ENCODE assay signal across 8 cellular contexts in the genomic region with DNA sequence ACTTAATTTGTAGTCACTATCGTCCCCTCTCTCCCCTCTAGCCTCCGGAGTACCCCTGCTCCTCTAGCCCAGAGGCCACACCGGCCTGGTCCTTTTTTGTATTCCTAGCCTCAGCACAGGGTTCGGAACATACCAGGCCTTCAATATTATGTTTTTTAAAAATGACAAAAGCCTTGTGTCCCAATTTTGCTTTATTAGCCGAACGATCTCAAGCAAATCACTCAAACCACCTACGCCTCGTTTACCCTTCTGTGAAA. TPM values are rescaled to one million over a fixed set of nuclear protein-coding genes. Genes with fewer than 3 reads are reported as not detected.
A peak's percentile ranks its signal among the peaks of the same experiment; 100 is the strongest.
DNase-seq lines count a peak whose midpoint lies in the region; ATAC-seq and TF ChIP-seq lines count a peak whose summit lies in the region.

No MANE protein-coding gene starts in this region.

- H3K9me2 ChIP-seq in HCT116 (ENCODE audit: insufficient read depth): no peaks in the 10 kb centered on the region

- H3K4me1 ChIP-seq in HCT116 (ENCODE audit: control insufficient read depth in 1 of 2, insufficient read depth in 2 of 2, low read length in 2 of 2) (peaks cover 14 to 18% of the 10 kb centered on the region in 2 experiments; a peak in 3 of 4 replicates), esophagus squamous epithelium (peaks cover 19 to 56% (median 23%) of the 10 kb centered on the region in 3 donors)

- H2AFZ ChIP-seq in HCT116 (ENCODE audit: low read depth, low read length, poor library complexity, severe bottlenecking): no peak overlapping the region

- ATAC-seq in HCT116: peak; percentile 23; the same call in 1 of the 2 replicates
- peak; percentile 22 for ATAC-seq in omental fat pad (ENCODE audit: low FRiP score)

- intact Hi-C loops in HCT116 (cut with micrococcal nuclease) (no loop called here), esophagus squamous epithelium (cut with DNase I) (no loop called here)

- BruUV-seq in HCT116 (replicated peaks; lab: Mats Ljungman, UMichigan): TSS peak; percentile 72

- H3K9ac ChIP-seq in HCT116 (ENCODE audit: low read length): peak overlapping the region; percentile 84

- peaks cover 11% of the 10 kb centered on the region; the same call in 1 of the 2 replicates for H4K20me1 ChIP-seq in HCT116 (ENCODE audit: insufficient read depth)

- H3K27ac ChIP-seq in HCT116 (ENCODE audit: low read depth, low read length) (peak overlapping the region; percentile 75), esophagus squamous epithelium (peak overlapping the region; percentile 91 to 98 (median 94))

- WGBS in esophagus squamous epithelium, 2 donors: 0 to 1% methylated on average over 8 of the region's 8 CpGs

- TF ChIP-seq CTCF in GM06990 (IDR thresholded peaks at IDR 0.05; ENCODE audit: insufficient read depth, low read length, poor library complexity, severe bottlenecking): no peak
- TF ChIP-seq CTCF in HCT116 (IDR thresholded peaks at IDR 0.05 in 2 of 3, conservative IDR thresholded peaks at IDR 0.05 in 1 of 3; ENCODE audit: borderline replicate concordance in 1 of 3, insufficient read depth in 1 of 3, low read depth in 2 of 3, low read length in 2 of 3): no peak
- TF ChIP-seq CTCF in esophagus squamous epithelium (IDR thresholded peaks at IDR 0.05): no peak
- TF ChIP-seq CTCF in omental fat pad (IDR thresholded peaks at IDR 0.05): no peak

- H3K9me3 ChIP-seq in HCT116 (ENCODE audit: control insufficient read depth in 1 of 2, insufficient read depth in 1 of 2, low read depth in 1 of 2, low read length in 2 of 2) (no peaks in the 10 kb centered on the region), esophagus squamous epithelium (no peaks in the 10 kb centered on the region)

- TF ChIP-seq RAD21 in HCT116 (IDR thresholded peaks at IDR 0.05; ENCODE audit: low read depth): no peak

- DNase-seq in GM06990 (ENCODE audit: extremely low read depth, insufficient read length) (no peak), HCT116 (ENCODE audit: low read depth, low spot score) (no peak), RPMI8226 (peak; percentile 2), esophagus squamous epithelium (lab: John Stamatoyannopoulos, UW) (no peak), omental fat pad (ENCODE audit: low spot score) (no peak), HUDEP-2 (lab: John Stamatoyannopoulos, UW; ENCODE audit: unreplicated experiment in 76 of 76) (no peak), T1000 (lab: John Stamatoyannopoulos, UW) (no peak), CD1c-positive myeloid dendritic cell (ENCODE audit: extremely low spot score) (no peak)

- CTCF ChIA-PET in HCT116 (lab: Charles Lee): interaction anchor here (1.7 kb wide), 1 partner anchor 334 kb away, joined by 5 read pairs; no protein-coding TSS in a partner anchor

- H3K36me3 ChIP-seq in GM06990 (ENCODE audit: control insufficient read depth, insufficient read depth, low read length) (peaks cover 8% of the 10 kb centered on the region), HCT116 (ENCODE audit: control insufficient read depth in 1 of 2, insufficient read depth in 2 of 2, low read length in 2 of 2) (peaks cover 18 to 20% of the 10 kb centered on the region in 2 experiments), esophagus squamous epithelium (peaks cover 4 to 20% (median 16%) of the 10 kb centered on the region in 3 donors)

- RAD21 ChIA-PET in HCT116 (lab: Charles Lee; ENCODE audit: low non-redundant PET in 1 of 2, low total read pairs in 2 of 2, uncharacterized antibody in 2 of 2, unreplicated experiment in 2 of 2): no interaction called here

- H3K27me3 ChIP-seq in GM06990 (replicated peaks; ENCODE audit: control insufficient read depth, insufficient read depth, low read length) (no peaks in the 10 kb centered on the region), HCT116 (ENCODE audit: insufficient read depth, low read length) (no peaks in the 10 kb centered on the region), esophagus squamous epithelium (no peaks in the 10 kb centered on the region)

- peak overlapping the region; percentile 98 for H3K4me3 ChIP-seq in GM06990 (replicated peaks; ENCODE audit: low read depth, low read length)
- peak overlapping the region; percentile 88 to 96 for H3K4me3 ChIP-seq in HCT116 (replicated peaks in 1 of 2; ENCODE audit: low read depth in 1 of 2, low read length in 2 of 2)
- peak overlapping the region; percentile 76 to 99 (median 86) for H3K4me3 ChIP-seq in esophagus squamous epithelium

- H3K4me2 ChIP-seq in HCT116 (ENCODE audit: low read length): peak overlapping the region; percentile 75

- no peak for TF ChIP-seq POLR2A in HCT116 (IDR thresholded peaks at IDR 0.05; ENCODE audit: borderline replicate concordance, extremely low read depth, insufficient read depth, insufficient read length)
- TF ChIP-seq POLR2A in esophagus squamous epithelium (IDR thresholded peaks at IDR 0.05): no peak

- peaks cover 85% of the 10 kb centered on the region for H3K79me2 ChIP-seq in HCT116 (ENCODE audit: insufficient read depth, low read length)

- POLR2A ChIA-PET in HCT116 (lab: Charles Lee): interaction anchor here (1.1 to 1.4 kb wide), 3 partner anchors 10 to 17 kb away, joined by 3 read pairs; no protein-coding TSS in a partner anchor

TF ChIP-seq in HCT116, 20 proteins besides CTCF, POLR2A, EP300 and RAD21:
- no peak for TF ChIP-seq EZH2phosphoT487 (IDR thresholded peaks at IDR 0.05; ENCODE audit: borderline replicate concordance)
- TF ChIP-seq FOSL1 (IDR thresholded peaks at IDR 0.05; ENCODE audit: low read depth): no peak

RNA-seq across cellular contexts. Expression of gene POMP, which starts 0.5 kb away (rescaled TPM):
- total RNA-seq in HCT116 (2021; ENCODE audit: unreplicated experiment): 107 TPM
- 44.7 and 57.9 TPM in 2 replicates for polyA plus RNA-seq in HCT116 (2012)
- total RNA-seq in esophagus squamous epithelium: 10 to 100 TPM; 42.8 to 79.4 (median 65.3) TPM
- 10 to 100 TPM; 67.4 to 85.0 (median 81.4) TPM for total RNA-seq in omental fat pad
